ENCODE assay signal across 17 cellular contexts in the genomic region with DNA sequence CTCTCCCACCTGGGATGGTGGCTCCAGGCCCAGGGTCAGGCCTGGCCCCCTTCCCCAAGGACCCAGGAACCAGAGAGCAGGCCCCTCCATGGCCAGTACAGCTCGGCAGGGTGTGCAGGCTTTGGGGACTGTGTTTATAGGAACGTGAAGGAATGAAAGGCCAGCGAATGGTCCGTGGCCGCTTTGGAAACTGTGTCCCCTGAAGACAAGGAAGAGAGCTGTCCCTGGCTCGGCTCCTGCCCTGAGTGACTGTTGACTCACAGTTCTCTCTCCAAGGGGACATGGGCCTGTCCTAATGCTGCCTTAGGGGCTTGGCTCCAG. TPM values are rescaled to one million over a fixed set of nuclear protein-coding genes. Genes with fewer than 3 reads are reported as not detected.
"Had no signal": no experiment of that assay in that cellular context is flagged by ENCODE, and none has a peak within 500 bp of the region (broad histone marks: within the 10 kb centered on the region; RNA-seq: fewer than 3 reads in every experiment).

No MANE protein-coding gene starts in this region.

RNA-seq across cellular contexts. Expression of gene ALPP, which starts 43.7 kb away (rescaled TPM):
- total RNA-seq: activated CD4-positive, alpha-beta memory T cell treated with anti-CD3 and anti-CD28 coated beads for 36 hours; activated CD4-positive, alpha-beta T cell treated with anti-CD3 and anti-CD28 coated beads for 36 hours; activated CD4-positive, alpha-beta T cell treated with anti-CD3 and anti-CD28 coated beads, Interleukin-2, amount 10 ng/mL, durations not matched to agents 24 days and 14 days; activated CD8-positive, alpha-beta memory T cell treated with anti-CD3 and anti-CD28 coated beads for 36 hours; activated CD8-positive, alpha-beta T cell treated with anti-CD3 and anti-CD28 coated beads, Interleukin-2, amount 10 ng/mL, durations not matched to agents 7 days and 5 days; activated naive CD8-positive, alpha-beta T cell treated with anti-CD3 and anti-CD28 coated beads, Interleukin-2, amount 10 ng/mL, durations not matched to agents 7 days and 5 days; activated T-cell treated with anti-CD3 and anti-CD28 coated beads, Interleukin-2, amount 50 U/mL, for 4 hours; bronchial epithelial cell; chondrocyte; dermis blood vessel endothelial cell; esophagus squamous epithelium; fibroblast of lung; fibroblast of villous mesenchyme; gastroesophageal sphincter; glomerular endothelial cell; T-helper 1 cell treated with Interleukin-12 subunit alpha and Interleukin-12 subunit beta and Interleukin-4 antibody, amounts not matched to agents 30 ng/mL and 1 ng/mL, for 36 hours had no signal
- polyA plus RNA-seq: esophagus, fibroblast of lung had no signal
